Comparison of ENCODE assay signal across 20 cellular contexts in genomic region chr2:348517-348916, GRCh38.
A peak's percentile ranks its signal among the peaks of the same experiment; 100 is the strongest.
DNase-seq lines count a peak whose midpoint lies in the region; FAIRE-seq and TF ChIP-seq lines count a peak whose summit lies in the region.
"Had no signal": no experiment of that assay in that cellular context is flagged by ENCODE, and none has a peak within 500 bp of the region (broad histone marks: within the 10 kb centered on the region; RNA-seq: fewer than 3 reads in every experiment).

No MANE protein-coding gene starts in this region.

- no peaks in the 10 kb centered on the region for H3K79me2 ChIP-seq in PC-9 (ENCODE audit: low read depth)

- WGBS in small intestine, 3 donors, result 62 to 70% (median 66%) methylated on average over 8 of the region's 8 CpGs

- no peaks in the 10 kb centered on the region for H3K9me2 ChIP-seq in PC-9 (ENCODE audit: insufficient read depth)

- CTCF ChIA-PET in PC-9 (lab: Charles Lee), result no interaction called here

- no peak for TF ChIP-seq CTCF in PC-9 (conservative IDR thresholded peaks at IDR 0.05)

- H3K36me3 ChIP-seq in PC-9 (ENCODE audit: low read depth) (no peaks in the 10 kb centered on the region), small intestine (ENCODE audit: control insufficient read depth in 2 of 2, insufficient read depth in 2 of 2, low read length in 2 of 2) (no peaks in the 10 kb centered on the region)

- H3K4me3 ChIP-seq in PC-9 (no peak overlapping the region), small intestine (ENCODE audit: low read depth in 1 of 2, low read length in 2 of 2) (no peak overlapping the region)

- no peak overlapping the region for H3K27ac ChIP-seq in PC-9
- H3K27ac ChIP-seq in small intestine (ENCODE audit: low read depth in 1 of 2, low read length in 1 of 2), result no peak overlapping the region
- H3K27ac ChIP-seq: HL-60, KMS-11 had no signal

- H2AFZ ChIP-seq in PC-9, result no peak overlapping the region

- H3K27me3 ChIP-seq in PC-9 (ENCODE audit: insufficient read depth, low read depth) (peaks cover 30% of the 10 kb centered on the region; the same call in 1 of the 2 replicates), small intestine (ENCODE audit: control insufficient read depth in 2 of 2, insufficient read depth in 2 of 2, low read length in 2 of 2) (no peaks in the 10 kb centered on the region)

- POLR2A ChIA-PET in PC-9 (lab: Charles Lee; ENCODE audit: unreplicated experiment), result no interaction called here

- no peaks in the 10 kb centered on the region for H4K20me1 ChIP-seq in PC-9 (ENCODE audit: insufficient read depth)

- BruUV-seq in PC-9 (replicated peaks; lab: Mats Ljungman, UMichigan), result no TSS peak

- no peaks in the 10 kb centered on the region for H3K9me3 ChIP-seq in PC-9 (ENCODE audit: insufficient read depth, low read depth)
- H3K9me3 ChIP-seq in small intestine (ENCODE audit: control insufficient read depth, low read depth), result no peaks in the 10 kb centered on the region

- peak; percentile 46 for DNase-seq in A172 (ENCODE audit: low spot score)
- DNase-seq in M059J (ENCODE audit: low read depth), result peak; percentile 60
- DNase-seq in brain pericyte (ENCODE audit: low read depth, low spot score), result peak; percentile 75
- DNase-seq in iris pigment epithelial cell (ENCODE audit: low read depth), result peak; percentile 3
- DNase-seq in amniotic stem cell (lab: John Stamatoyannopoulos, UW), result no peak
- DNase-seq in activated CD4-positive, alpha-beta T cell treated with anti-CD3 and anti-CD28 coated beads, Interleukin-2, amount 50 U/mL, for 4 hours, result no peak
- DNase-seq in PC-9, result no peak
- no peak for DNase-seq in small intestine
- DNase-seq: 8988T, DMS53, GOT3, MM.1S, NCI-H2029, NCI-H2171 treated with DMSO at 0.1 percent for 48 hours, NCI-H510A, NCI-H82, SIG-M5 had no signal

- no peak for FAIRE-seq in small intestine (lab: Jason Lieb, UNC)
- FAIRE-seq: RCC 7860 had no signal

- intact Hi-C loops in PC-9 (cut with micrococcal nuclease; ENCODE audit: unreplicated experiment), result no loop called here

- no peaks in the 10 kb centered on the region for H3F3A ChIP-seq in PC-9 (ENCODE audit: insufficient read depth, low read depth)

- H3K4me2 ChIP-seq in PC-9, result no peak overlapping the region
- H3K4me2 ChIP-seq: KMS-11 had no signal

- H3K4me1 ChIP-seq in PC-9 (replicated peaks; ENCODE audit: insufficient read depth) (no peaks in the 10 kb centered on the region), small intestine (ENCODE audit: control insufficient read depth in 2 of 2, insufficient read depth in 1 of 2, low read depth in 1 of 2, low read length in 1 of 2) (no peaks in the 10 kb centered on the region)

Comparison
In these comparisons a context has a peak if more than half of its experiments do, and no peak if none do; other contexts are left out.
1. DNase-seq: peak in A172 (single experiment), M059J (single experiment), brain pericyte (single experiment) and iris pigment epithelial cell (single experiment); none in amniotic stem cell (single experiment), activated CD4-positive, alpha-beta T cell treated with anti-CD3 and anti-CD28 coated beads, Interleukin-2, amount 50 U/mL, for 4 hours (0 of 2), PC-9 (0 of 2) and small intestine (single experiment).